In the genomic region with DNA sequence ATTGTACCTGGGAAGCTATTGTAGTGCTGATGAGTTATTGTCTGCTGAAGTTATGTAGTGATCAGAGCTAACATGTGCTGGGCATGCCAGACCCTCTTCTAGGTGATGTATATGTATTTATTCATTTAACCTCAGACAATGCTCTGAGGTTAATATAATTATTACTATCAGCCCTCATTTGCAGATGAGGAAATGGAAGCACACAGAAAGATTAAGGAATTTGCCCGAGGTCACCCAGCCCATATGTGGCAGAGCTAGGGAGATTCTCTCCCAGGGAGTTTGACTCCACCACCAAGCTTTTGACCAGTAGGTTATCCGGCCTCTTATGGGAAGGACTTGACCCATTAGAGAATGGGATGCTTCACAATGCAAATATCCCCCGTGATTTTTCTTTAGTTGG, we compare ENCODE assay signal across 15 cellular contexts.
"Had no signal": no experiment of that assay in that cellular context is flagged by ENCODE, and none has a peak within 500 bp of the region (broad histone marks: within the 10 kb centered on the region; RNA-seq: fewer than 3 reads in every experiment).

No MANE protein-coding gene starts in this region.

- H3K27me3 Mint-ChIP-seq: activated CD4-positive, alpha-beta memory T cell treated with anti-CD3 and anti-CD28 coated beads, Interleukin-2, amount 10 ng/mL, durations not matched to agents 7 days and 5 days had no signal

- H3K4me3 Mint-ChIP-seq: activated CD4-positive, alpha-beta memory T cell treated with anti-CD3 and anti-CD28 coated beads, Interleukin-2, amount 10 ng/mL, durations not matched to agents 7 days and 5 days; activated naive CD8-positive, alpha-beta T cell; memory B cell; nephron progenitor cell; stimulated activated naive CD8-positive, alpha-beta T cell treated with anti-CD3 and anti-CD28 coated beads, Interleukin-15, Interleukin-2, amounts not matched to agents 100 ng/mL and 50 ng/mL, for 24 hours had no signal

- H3K9me3 Mint-ChIP-seq: activated CD4-positive, alpha-beta memory T cell treated with anti-CD3 and anti-CD28 coated beads, Interleukin-2, amount 10 ng/mL, durations not matched to agents 7 days and 5 days; memory B cell; stimulated activated naive CD8-positive, alpha-beta T cell treated with anti-CD3 and anti-CD28 coated beads, Interleukin-15, Interleukin-2, amounts not matched to agents 100 ng/mL and 50 ng/mL, for 24 hours had no signal

- H3K9me3 ChIP-seq: left ventricle myocardium inferior, ovary, testis, vagina had no signal

- H3K4me3 ChIP-seq: left ventricle myocardium inferior, ovary, testis, vagina had no signal

- H3K27ac Mint-ChIP-seq: activated CD4-positive, alpha-beta memory T cell treated with anti-CD3 and anti-CD28 coated beads, Interleukin-2, amount 10 ng/mL, durations not matched to agents 7 days and 5 days; activated naive CD8-positive, alpha-beta T cell; memory B cell; nephron progenitor cell; stimulated activated naive CD8-positive, alpha-beta T cell treated with anti-CD3 and anti-CD28 coated beads, Interleukin-15, Interleukin-2, amounts not matched to agents 100 ng/mL and 50 ng/mL, for 24 hours had no signal

- DNase-seq: activated CD4-positive, alpha-beta memory T cell treated with anti-CD3 and anti-CD28 coated beads, Interleukin-2, amount 10 ng/mL, durations not matched to agents 7 days and 5 days; activated gamma-delta T cell; activated T-cell treated with anti-CD3 and anti-CD28 coated beads, Interleukin-2, amount 50 U/mL, for 48 hours; amygdala; kidney; left ventricle myocardium inferior; ovary; stimulated activated CD4-positive, alpha-beta T cell treated with anti-CD3 and anti-CD28 coated beads, Interleukin-15, amount 100 ng/mL, for 24 hours; stimulated activated CD4-positive, alpha-beta T cell treated with anti-CD3 and anti-CD28 coated beads, Interleukin-4, amount 100 ng/mL, for 24 hours; testis had no signal

- H3K27me3 ChIP-seq: ovary, testis, vagina had no signal

- H3K36me3 ChIP-seq: left ventricle myocardium inferior, ovary, vagina had no signal

- H3K4me1 Mint-ChIP-seq: activated CD4-positive, alpha-beta memory T cell treated with anti-CD3 and anti-CD28 coated beads, Interleukin-2, amount 10 ng/mL, durations not matched to agents 7 days and 5 days; memory B cell had no signal

- H3K36me3 Mint-ChIP-seq: activated naive CD8-positive, alpha-beta T cell; memory B cell had no signal
